10 cellular contexts compared by ENCODE assay signal in genomic region chr19:13938361-13939027, GRCh38. TPM values are rescaled to one million over a fixed set of nuclear protein-coding genes. Genes with fewer than 3 reads are reported as not detected.
DNase-seq lines count a peak whose midpoint lies in the region; ATAC-seq, FAIRE-seq and TF ChIP-seq lines count a peak whose summit lies in the region.
"Had no signal": no experiment of that assay in that cellular context is flagged by ENCODE, and none has a peak within 500 bp of the region (broad histone marks: within the 10 kb centered on the region; RNA-seq: fewer than 3 reads in every experiment).

PODNL1 (minus strand) TSS chr19:13938417; CDS start chr19:13938181, 236 bp downstream.

- H3K36me3 ChIP-seq in HUES6 (ENCODE audit: control insufficient read depth, insufficient read depth, low read length) (no peaks in the 10 kb centered on the region), bronchial epithelial cell (ENCODE audit: control insufficient read depth, insufficient read depth, low read length) (no peaks in the 10 kb centered on the region), tibial nerve (no peaks in the 10 kb centered on the region)

- no peak for TF ChIP-seq EP300 in tibial nerve (IDR thresholded peaks at IDR 0.05)

- peaks cover 3% of the 10 kb centered on the region; the same call in 1 of the 2 replicates for H3K27me3 ChIP-seq in HUES6 (ENCODE audit: control insufficient read depth, insufficient read depth, low read length)
- H3K27me3 ChIP-seq in bronchial epithelial cell (ENCODE audit: control insufficient read depth, insufficient read depth, low read length): no peaks in the 10 kb centered on the region
- peaks cover 0 to 30% of the 10 kb centered on the region in 2 donors for H3K27me3 ChIP-seq in tibial nerve

- FAIRE-seq in bronchial epithelial cell (lab: Jason Lieb, UNC): no peak
- FAIRE-seq: colon had no signal

- peak within 1 kb of the TSS in 1 of 2 donors; percentile 57 for H3K4me3 Mint-ChIP-seq in CD14-positive monocyte

- intact Hi-C loops in CD14-positive monocyte (cut with micrococcal nuclease): no loop called here

- H3K4me1 Mint-ChIP-seq in CD14-positive monocyte: no peaks in the 10 kb centered on the region

- peaks cover 19% of the 10 kb centered on the region for H3K4me1 ChIP-seq in HUES6 (ENCODE audit: control insufficient read depth, insufficient read depth, low read length)
- peaks cover 0 to 15% (median 5%) of the 10 kb centered on the region in 4 donors for H3K4me1 ChIP-seq in tibial nerve

- peaks cover 3% of the 10 kb centered on the region; the same call in 1 of the 2 replicates for H3K9me3 ChIP-seq in HUES6 (ENCODE audit: control insufficient read depth, insufficient read depth, low read depth, low read length)
- no peaks in the 10 kb centered on the region for H3K9me3 ChIP-seq in tibial nerve

- TF ChIP-seq CTCF in bronchial epithelial cell (IDR thresholded peaks at IDR 0.05; ENCODE audit: insufficient read depth, low read length, severe bottlenecking) (no peak), tibial nerve (IDR thresholded peaks at IDR 0.05) (no peak), CD14-positive monocyte (IDR thresholded peaks at IDR 0.05) (no peak)

- H3K27me3 Mint-ChIP-seq in CD14-positive monocyte (ENCODE audit: low read depth in 3 of 3): peaks cover 20 to 35% (median 24%) of the 10 kb centered on the region in 3 donors

- no peak for TF ChIP-seq POLR2A in tibial nerve (IDR thresholded peaks at IDR 0.05)

- H3K27ac ChIP-seq in HUES6 (ENCODE audit: low read depth, low read length) (no peak within 1 kb of the TSS), tibial nerve (peak within 1 kb of the TSS in 1 of 4 donors; percentile 44)

- H3K9me3 Mint-ChIP-seq in CD14-positive monocyte: peaks cover 0 to 7% (median 3%) of the 10 kb centered on the region in 7 donors

- WGBS in tibial nerve, 2 donors: 15 to 27% methylated on average over 19 of the region's 20 CpGs

- no peak for ATAC-seq in GM18870 (IDR thresholded peaks at IDR 0.05; ENCODE audit: unreplicated experiment)
- ATAC-seq in HG02884 (IDR thresholded peaks at IDR 0.05; ENCODE audit: unreplicated experiment): no peak
- ATAC-seq in HG03175 (IDR thresholded peaks at IDR 0.05; ENCODE audit: unreplicated experiment): no peak

- H3K27ac Mint-ChIP-seq in CD14-positive monocyte: no peak within 1 kb of the TSS

- H3K4me3 ChIP-seq in HUES6 (ENCODE audit: low read depth, low read length) (peak within 1 kb of the TSS; percentile 14; the same call in 1 of the 2 replicates), bronchial epithelial cell (ENCODE audit: low read depth, low read length) (peak within 1 kb of the TSS; percentile 1), tibial nerve (peak within 1 kb of the TSS; percentile 9 to 49 (median 26))

- H3K9ac ChIP-seq in HUES6 (ENCODE audit: low read length): no peak within 1 kb of the TSS

- no peaks in the 10 kb centered on the region for H3K36me3 Mint-ChIP-seq in CD14-positive monocyte

- DNase-seq in bronchial epithelial cell (ENCODE audit: low read depth): peak; percentile 12
- DNase-seq in iris pigment epithelial cell (ENCODE audit: low read depth): peak; percentile 48
- peak; percentile 58 to 69 for DNase-seq in tibial nerve (ENCODE audit: low spot score in 2 of 2)
- DNase-seq in CD14-positive monocyte (ENCODE audit: low spot score): no peak
- DNase-seq: NCI-H187 had no signal

RNA-seq across cellular contexts. Expression of gene PODNL1, which starts in this region (rescaled TPM):
- 0.38 TPM in 1 of 2 replicates, not detected in the other for total RNA-seq in bronchial epithelial cell
- total RNA-seq in tibial nerve: 10 to 100 TPM in 3 of 4 donors, 1 to 10 TPM in 1; 9.4 to 45.7 (median 20.7) TPM
- 1 to 10 TPM; 1.3 to 1.4 TPM for polyA plus RNA-seq in CD14-positive monocyte

Comparison
In these comparisons a context has a peak if more than half of its experiments do, and no peak if none do; other contexts are left out.
1. Peak in DNase-seq and H3K4me3 ChIP-seq in bronchial epithelial cell; RNA of the gene not detected or under 1 TPM.